In genomic region chr5:36613241-36613640, GRCh38 we compare ENCODE assay signal across 22 cellular contexts.
"Had no signal": no experiment of that assay in that cellular context is flagged by ENCODE, and none has a peak within 500 bp of the region (broad histone marks: within the 10 kb centered on the region; RNA-seq: fewer than 3 reads in every experiment).

No MANE protein-coding gene starts in this region.

- H3K4me3 Mint-ChIP-seq: activated CD8-positive, alpha-beta T cell treated with anti-CD3 and anti-CD28 coated beads for 36 hours; activated naive CD8-positive, alpha-beta T cell treated with anti-CD3 and anti-CD28 coated beads, Interleukin-2, amount 10 ng/mL, durations not matched to agents 7 days and 5 days; activated T-helper 17 cell treated with anti-CD3 and anti-CD28 coated beads, Interleukin-2, amount 50 U/mL, for 72 hours; dendritic cell treated with granulocyte-macrophage colony-stimulating factor and Interleukin-4, amounts not matched to agents 40 ng/mL and 50 ng/mL, for 4 days; nephron progenitor cell had no signal

- H3K4me1 Mint-ChIP-seq: activated naive CD8-positive, alpha-beta T cell treated with anti-CD3 and anti-CD28 coated beads, Interleukin-2, amount 10 ng/mL, durations not matched to agents 7 days and 5 days; activated T-helper 17 cell treated with anti-CD3 and anti-CD28 coated beads, Interleukin-2, amount 50 U/mL, for 72 hours had no signal

- FAIRE-seq: islet of Langerhans had no signal

- H3K9me3 Mint-ChIP-seq: activated CD8-positive, alpha-beta T cell treated with anti-CD3 and anti-CD28 coated beads for 36 hours; activated naive CD8-positive, alpha-beta T cell treated with anti-CD3 and anti-CD28 coated beads, Interleukin-2, amount 10 ng/mL, durations not matched to agents 7 days and 5 days; nephron progenitor cell had no signal

- H3K36me3 Mint-ChIP-seq: activated naive CD8-positive, alpha-beta T cell treated with anti-CD3 and anti-CD28 coated beads, Interleukin-2, amount 10 ng/mL, durations not matched to agents 7 days and 5 days had no signal

- H3K27ac ChIP-seq: brain microvascular endothelial cell, transverse colon had no signal

- H3K27me3 Mint-ChIP-seq: dendritic cell treated with granulocyte-macrophage colony-stimulating factor and Interleukin-4, amounts not matched to agents 40 ng/mL and 50 ng/mL, for 4 days had no signal

- H3K27ac Mint-ChIP-seq: activated CD8-positive, alpha-beta T cell treated with anti-CD3 and anti-CD28 coated beads for 36 hours; activated naive CD8-positive, alpha-beta T cell treated with anti-CD3 and anti-CD28 coated beads, Interleukin-2, amount 10 ng/mL, durations not matched to agents 7 days and 5 days; activated T-helper 17 cell treated with anti-CD3 and anti-CD28 coated beads, Interleukin-2, amount 50 U/mL, for 72 hours; dendritic cell treated with granulocyte-macrophage colony-stimulating factor and Interleukin-4, amounts not matched to agents 40 ng/mL and 50 ng/mL, for 4 days; nephron progenitor cell had no signal

- DNase-seq: activated CD4-positive, alpha-beta T cell treated with anti-CD3 and anti-CD28 coated beads for 48 hours; activated CD8-positive, alpha-beta T cell treated with anti-CD3 and anti-CD28 coated beads for 36 hours; activated naive CD4-positive, alpha-beta T cell treated with Interleukin-2 at 50 U/mL for 16 hours; activated naive CD8-positive, alpha-beta T cell treated with anti-CD3 and anti-CD28 coated beads, Interleukin-2, amount 10 ng/mL, durations not matched to agents 7 days and 5 days; activated T-cell treated with anti-CD3 and anti-CD28 coated beads, Interleukin-2, amount 50 U/mL, for 1 hour; anterior cingulate cortex; brain microvascular endothelial cell; effector memory CD4-positive, alpha-beta T cell; hippocampal formation; left colon; nephron progenitor cell; nucleus accumbens; retina; stimulated activated CD4-positive, alpha-beta T cell treated with anti-CD3 and anti-CD28 coated beads, Interleukin-1b, Interleukin-23, amount 100 ng/mL, for 48 hours; stimulated activated CD8-positive, alpha-beta memory T cell treated with anti-CD3 and anti-CD28 coated beads, Interleukin-4, amount 100 ng/mL, for 48 hours; stimulated activated naive CD4-positive, alpha-beta T cell treated with Interleukin-2 at 50 U/mL for 16 hours; SW 1271; T-helper 2 cell; transverse colon had no signal
